ENCODE assay signal across 12 cellular contexts in genomic region chr12:5586201-5586600, GRCh38.
DNase-seq lines count a peak whose midpoint lies in the region; ATAC-seq, FAIRE-seq and TF ChIP-seq lines count a peak whose summit lies in the region.
"Had no signal": no experiment of that assay in that cellular context is flagged by ENCODE, and none has a peak within 500 bp of the region (broad histone marks: within the 10 kb centered on the region; RNA-seq: fewer than 3 reads in every experiment).

No MANE protein-coding gene starts in this region.

- ATAC-seq in mucosa of descending colon: peak; percentile 85
- ATAC-seq: left lobe of liver had no signal

- no peak overlapping the region for H2BK15ac ChIP-seq in H1 (ENCODE audit: low read length)

- peak; percentile 99 for DNase-seq in DMS53 (lab: John Stamatoyannopoulos, UW)
- DNase-seq in LoVo (ENCODE audit: low spot score): peak; percentile 44
- no peak for DNase-seq in H1 (ENCODE audit: low read depth in 1 of 2, low spot score in 2 of 2)
- peak in 1 of 3 donors; percentile 24 for DNase-seq in mucosa of descending colon
- no peak for DNase-seq in 8988T
- no peak for DNase-seq in GM19240 (ENCODE audit: insufficient read length, low spot score)
- no peak for DNase-seq in NOMO-1 treated with DMSO at 0.1 percent for 48 hours (lab: John Stamatoyannopoulos, UW; ENCODE audit: unreplicated experiment)
- no peak for DNase-seq in sigmoid colon
- DNase-seq: CD4-positive, alpha-beta memory T cell had no signal

- H3K18ac ChIP-seq in H1 (ENCODE audit: extremely low read depth, low read length): peak overlapping the region; percentile 65; the same call in 1 of the 2 replicates

- intact Hi-C loops in mucosa of descending colon (cut with DNase I, micrococcal nuclease) (no loop called here), sigmoid colon (cut with DNase I) (no loop called here)

- H3K23ac ChIP-seq in H1 (ENCODE audit: insufficient read length): no peak overlapping the region

- H3K9ac ChIP-seq in H1 (replicated peaks in 1 of 4; ENCODE audit: extremely low read depth in 1 of 4, low read depth in 3 of 4, low read length in 3 of 4): no peak overlapping the region

- no peak overlapping the region for H3K56ac ChIP-seq in H1 (replicated peaks; ENCODE audit: insufficient read length, low read depth, low read length)

- H2BK5ac ChIP-seq in H1 (ENCODE audit: low read depth, low read length): peak overlapping the region; percentile 3; the same call in 1 of the 2 replicates

- TF ChIP-seq EP300 in H1 (IDR thresholded peaks at IDR 0.05; ENCODE audit: borderline replicate concordance in 1 of 2, low read depth in 2 of 2, low read length in 2 of 2): no peak
- no peak for TF ChIP-seq EP300 in sigmoid colon (IDR thresholded peaks at IDR 0.05)

- H3K4me2 ChIP-seq in H1 (ENCODE audit: insufficient read depth in 1 of 2, low read depth in 2 of 2, low read length in 2 of 2): no peak overlapping the region

- no peak for TF ChIP-seq CTCF in H1 (IDR thresholded peaks at IDR 0.05; ENCODE audit: control extremely low read depth in 1 of 3, insufficient read depth in 1 of 3, low read depth in 1 of 3, low read length in 3 of 3)
- TF ChIP-seq CTCF in mucosa of descending colon (IDR thresholded peaks at IDR 0.05): no peak
- no peak for TF ChIP-seq CTCF in sigmoid colon (IDR thresholded peaks at IDR 0.05)

- no peaks in the 10 kb centered on the region for H3K79me2 ChIP-seq in H1 (ENCODE audit: control insufficient read depth in 1 of 2, insufficient read depth in 2 of 2, low read length in 2 of 2)

- no peaks in the 10 kb centered on the region for H4K20me1 ChIP-seq in H1 (replicated peaks in 1 of 2; ENCODE audit: control insufficient read depth in 1 of 2, insufficient read depth in 2 of 2, low read length in 2 of 2)

- WGBS in H1 (ENCODE audit: extremely low coverage in 1 of 2, insufficient coverage in 1 of 2, insufficient read length in 1 of 2, insufficient replicate concordance in 2 of 2, low coverage in 1 of 2, low lambda C conversion rate in 2 of 2, missing lambda C conversion rate in 1 of 2), 2 experiments: 76% methylated on average over 4 of the region's 4 CpGs; no CpG with 5 or more reads in 1 of the 2 experiments
- WGBS in sigmoid colon, 2 donors: 36 to 69% methylated on average over 4 of the region's 4 CpGs

- H3K9me3 ChIP-seq in H1 (ENCODE audit: insufficient read depth in 2 of 2, low read depth in 1 of 2, low read length in 1 of 2): no peaks in the 10 kb centered on the region
- H3K9me3 ChIP-seq in mucosa of descending colon: no peaks in the 10 kb centered on the region
- H3K9me3 ChIP-seq in sigmoid colon: no peaks in the 10 kb centered on the region
- H3K9me3 ChIP-seq: SJSA1 had no signal

- H3K79me1 ChIP-seq in H1 (ENCODE audit: low read depth, low read length): no peaks in the 10 kb centered on the region

- H3K4ac ChIP-seq in H1 (replicated peaks; ENCODE audit: insufficient read length, low read depth, low read length): no peak overlapping the region

- peak overlapping the region; percentile 5 for H4K91ac ChIP-seq in H1 (replicated peaks; ENCODE audit: insufficient read length, low read length)

- peak overlapping the region; percentile 36 for H2BK20ac ChIP-seq in H1 (ENCODE audit: low read length)

- H4K8ac ChIP-seq in H1 (ENCODE audit: extremely low read depth, insufficient read depth, low read length): no peak overlapping the region

- no peak for TF ChIP-seq RAD21 in H1 (IDR thresholded peaks at IDR 0.05 in 1 of 2, conservative IDR thresholded peaks at IDR 0.05 in 1 of 2; ENCODE audit: low read depth in 2 of 2, low read length in 2 of 2)

- no peak for FAIRE-seq in H1 (lab: Jason Lieb, UNC)

- POLR2A ChIA-PET in H1 (lab: Charles Lee; ENCODE audit: partially characterized antibody): interaction anchor here (1.1 kb wide), 1 partner anchor 17 kb away, joined by 3 read pairs; no protein-coding TSS in a partner anchor

- H3K4me1 ChIP-seq in H1 (replicated peaks in 1 of 4; ENCODE audit: control insufficient read depth in 3 of 4, insufficient read depth in 4 of 4, low read length in 3 of 4) (peaks cover 5 to 26% (median 10%) of the 10 kb centered on the region in 4 experiments), mucosa of descending colon (ENCODE audit: low read depth) (no peaks in the 10 kb centered on the region), sigmoid colon (no peaks in the 10 kb centered on the region)

- no peak overlapping the region for H3K14ac ChIP-seq in H1 (ENCODE audit: insufficient read length)

- no peak overlapping the region for H2AK5ac ChIP-seq in H1 (ENCODE audit: low read depth, low read length)

- H3K27ac ChIP-seq in H1 (ENCODE audit: low read depth, low read length) (no peak overlapping the region), sigmoid colon (peak overlapping the region in 1 of 4 donors; percentile 16)
- H3K27ac ChIP-seq: cardiac muscle cell, SJSA1 had no signal

- H2BK12ac ChIP-seq in H1 (ENCODE audit: low read depth, low read length): 0 out of 2 replicates have a peak overlapping the region, but pooled peaks have one; percentile 3

- H2BK120ac ChIP-seq in H1 (replicated peaks; ENCODE audit: low read depth, low read length): no peak overlapping the region

- no peaks in the 10 kb centered on the region for H3K36me3 ChIP-seq in H1 (ENCODE audit: control insufficient read depth in 2 of 4, insufficient read depth in 4 of 4, low read length in 3 of 4)
- no peaks in the 10 kb centered on the region for H3K36me3 ChIP-seq in mucosa of descending colon (ENCODE audit: low read depth)
- no peaks in the 10 kb centered on the region for H3K36me3 ChIP-seq in sigmoid colon
- H3K36me3 ChIP-seq: cardiac muscle cell, SJSA1 had no signal

- H4K5ac ChIP-seq in H1 (ENCODE audit: insufficient read length, low read depth, low read length): no peak overlapping the region

- H3K23me2 ChIP-seq in H1 (ENCODE audit: low read depth, low read length): no peaks in the 10 kb centered on the region

- CTCF ChIA-PET in H1 (lab: Charles Lee; ENCODE audit: partially characterized antibody): interaction anchor here (1.1 to 1.6 kb wide), 2 partner anchors 19 to 93 kb away, joined by 3 read pairs; no protein-coding TSS in a partner anchor

- TF ChIP-seq POLR2A in H1 (IDR thresholded peaks at IDR 0.05; ENCODE audit: control extremely low read depth in 1 of 2, low read depth in 2 of 2, low read length in 2 of 2) (no peak), sigmoid colon (IDR thresholded peaks at IDR 0.05) (no peak)

- H3K27me3 ChIP-seq in H1 (replicated peaks in 1 of 4; ENCODE audit: control insufficient read depth in 3 of 4, extremely low read depth in 1 of 4, insufficient read depth in 3 of 4, low read length in 3 of 4) (no peaks in the 10 kb centered on the region), sigmoid colon (no peaks in the 10 kb centered on the region)
- H3K27me3 ChIP-seq: cardiac muscle cell had no signal

- no peak overlapping the region for H2AFZ ChIP-seq in H1 (ENCODE audit: low read length)

- H3K4me3 ChIP-seq in H1 (ENCODE audit: extremely low read depth in 1 of 4, insufficient read depth in 2 of 4, low read depth in 3 of 4, low read length in 4 of 4) (no peak overlapping the region), mucosa of descending colon (no peak overlapping the region), sigmoid colon (no peak overlapping the region)
- H3K4me3 ChIP-seq: cardiac muscle cell, SJSA1 had no signal

TF ChIP-seq in H1, 55 proteins besides CTCF, POLR2A, EP300 and RAD21:
- no peak for TF ChIP-seq NANOG (IDR thresholded peaks at IDR 0.05; ENCODE audit: insufficient read depth, low read depth, low read length, poor library complexity, severe bottlenecking)
- no peak for TF ChIP-seq CTBP2 (IDR thresholded peaks at IDR 0.05; ENCODE audit: borderline replicate concordance, insufficient read depth, insufficient read length, low read length)
- TF ChIP-seq MAFK (IDR thresholded peaks at IDR 0.05; ENCODE audit: low read depth, low read length): peak; percentile 41; the same call in 1 of the 2 replicates

Comparison
In these comparisons a context has a peak if more than half of its experiments do, and no peak if none do; other contexts are left out.
1. DNase-seq: peak in DMS53 (single experiment) and LoVo (single experiment); none in H1 (0 of 2), 8988T (single experiment), GM19240 (single experiment), NOMO-1 treated with DMSO at 0.1 percent for 48 hours (single experiment) and sigmoid colon (single experiment).